3 cellular contexts compared by ENCODE assay signal in the genomic region with DNA sequence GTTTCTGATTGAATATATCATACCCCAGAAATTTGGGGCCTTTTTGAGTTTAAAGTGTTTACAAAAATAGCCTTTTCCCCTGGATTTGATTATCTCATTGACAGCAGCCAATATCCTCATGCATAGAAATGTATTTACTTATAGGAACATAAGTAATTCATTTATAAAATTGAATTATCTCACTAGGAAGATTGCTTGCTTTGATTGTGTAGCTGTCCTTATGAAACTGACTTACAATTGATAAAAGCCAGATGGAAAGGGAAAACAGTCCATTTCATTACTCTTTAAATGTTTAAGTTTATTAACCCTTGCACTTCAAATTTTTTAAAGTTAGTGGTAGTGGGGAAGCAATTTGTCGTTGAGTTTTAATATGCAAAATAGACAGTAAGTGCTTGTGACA.
TF ChIP-seq lines count a peak whose summit lies in the region.

No MANE protein-coding gene starts in this region.

TF ChIP-seq in A549, 52 proteins besides CTCF, POLR2A, EP300 and RAD21:
- TF ChIP-seq, protein P1, sequence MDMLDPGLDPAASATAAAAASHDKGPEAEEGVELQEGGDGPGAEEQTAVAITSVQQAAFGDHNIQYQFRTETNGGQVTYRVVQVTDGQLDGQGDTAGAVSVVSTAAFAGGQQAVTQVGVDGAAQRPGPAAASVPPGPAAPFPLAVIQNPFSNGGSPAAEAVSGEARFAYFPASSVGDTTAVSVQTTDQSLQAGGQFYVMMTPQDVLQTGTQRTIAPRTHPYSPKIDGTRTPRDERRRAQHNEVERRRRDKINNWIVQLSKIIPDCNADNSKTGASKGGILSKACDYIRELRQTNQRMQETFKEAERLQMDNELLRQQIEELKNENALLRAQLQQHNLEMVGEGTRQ (IDR thresholded peaks at IDR 0.05), result no peak
- TF ChIP-seq PHF8 (IDR thresholded peaks at IDR 0.05; ENCODE audit: borderline replicate concordance, low read depth) (no peak), MAFK (IDR thresholded peaks at IDR 0.05; ENCODE audit: partially characterized antibody) (no peak), RNF2 (IDR thresholded peaks at IDR 0.05; ENCODE audit: borderline replicate concordance, low read depth) (no peak), CBX8 (IDR thresholded peaks at IDR 0.05) (no peak), POLR2AphosphoS2 (conservative IDR thresholded peaks at IDR 0.05; ENCODE audit: low read length) (no peak), GATA3 (IDR thresholded peaks at IDR 0.05; ENCODE audit: borderline replicate concordance) (no peak), FOSB (CRISPR knock-in tag; IDR thresholded peaks at IDR 0.05) (no peak), RFX5 (IDR thresholded peaks at IDR 0.05) (no peak), HEYL (CRISPR knock-in tag; IDR thresholded peaks at IDR 0.05) (no peak), NPAS2 (CRISPR knock-in tag; IDR thresholded peaks at IDR 0.05; ENCODE audit: borderline replicate concordance) (no peak)
- TF ChIP-seq, protein P2, sequence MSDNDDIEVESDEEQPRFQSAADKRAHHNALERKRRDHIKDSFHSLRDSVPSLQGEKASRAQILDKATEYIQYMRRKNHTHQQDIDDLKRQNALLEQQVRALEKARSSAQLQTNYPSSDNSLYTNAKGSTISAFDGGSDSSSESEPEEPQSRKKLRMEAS (IDR thresholded peaks at IDR 0.05), result no peak
- TF ChIP-seq, protein P3, sequence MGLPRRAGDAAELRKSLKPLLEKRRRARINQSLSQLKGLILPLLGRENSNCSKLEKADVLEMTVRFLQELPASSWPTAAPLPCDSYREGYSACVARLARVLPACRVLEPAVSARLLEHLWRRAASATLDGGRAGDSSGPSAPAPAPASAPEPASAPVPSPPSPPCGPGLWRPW (IDR thresholded peaks at IDR 0.05), result no peak
- TF ChIP-seq, protein P4, sequence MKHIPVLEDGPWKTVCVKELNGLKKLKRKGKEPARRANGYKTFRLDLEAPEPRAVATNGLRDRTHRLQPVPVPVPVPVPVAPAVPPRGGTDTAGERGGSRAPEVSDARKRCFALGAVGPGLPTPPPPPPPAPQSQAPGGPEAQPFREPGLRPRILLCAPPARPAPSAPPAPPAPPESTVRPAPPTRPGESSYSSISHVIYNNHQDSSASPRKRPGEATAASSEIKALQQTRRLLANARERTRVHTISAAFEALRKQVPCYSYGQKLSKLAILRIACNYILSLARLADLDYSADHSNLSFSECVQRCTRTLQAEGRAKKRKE (CRISPR knock-in tag; IDR thresholded peaks at IDR 0.05; ENCODE audit: low read depth), result no peak

TF ChIP-seq in SK-N-SH, 30 proteins besides CTCF, POLR2A, EP300 and RAD21:
- no peak for TF ChIP-seq SMC3 (IDR thresholded peaks at IDR 0.05; ENCODE audit: low read depth, low read length)
- peak; percentile 55 for TF ChIP-seq GATA2 (CRISPR knock-in tag; IDR thresholded peaks at IDR 0.05)
- peak; percentile 83 for TF ChIP-seq RCOR1 (IDR thresholded peaks at IDR 0.05; ENCODE audit: low read length)
- no peak for TF ChIP-seq SIN3A (IDR thresholded peaks at IDR 0.05; ENCODE audit: borderline replicate concordance, low read depth, low read length)
- TF ChIP-seq JUND (IDR thresholded peaks at IDR 0.05), result no peak
- TF ChIP-seq TCF12 (IDR thresholded peaks at IDR 0.05), result peak; percentile 21; the same call in 1 of the 2 replicates
- TF ChIP-seq, protein P2 (IDR thresholded peaks at IDR 0.05; ENCODE audit: low read depth), result no peak
- no peak for TF ChIP-seq POLR2AphosphoS5 (IDR thresholded peaks at IDR 0.05; ENCODE audit: low read depth, low read length)
- 0 out of 2 replicates have a peak, but pooled peaks have one; percentile 14 for TF ChIP-seq TEAD4 (IDR thresholded peaks at IDR 0.05; ENCODE audit: borderline replicate concordance, insufficient read depth)
- TF ChIP-seq CHD2 (IDR thresholded peaks at IDR 0.05; ENCODE audit: low read length, partially characterized antibody), result no peak

TF ChIP-seq in SK-N-SH treated with all-trans-retinoic acid at 6 μM for 48 hours, 23 proteins besides CTCF, POLR2A, EP300 and RAD21:
- TF ChIP-seq TCF4 (CRISPR knock-in tag; IDR thresholded peaks at IDR 0.05; ENCODE audit: borderline replicate concordance) (peak; percentile 87), ISL1 (CRISPR knock-in tag; IDR thresholded peaks at IDR 0.05) (peak; percentile 71)
- TF ChIP-seq, protein P5, sequence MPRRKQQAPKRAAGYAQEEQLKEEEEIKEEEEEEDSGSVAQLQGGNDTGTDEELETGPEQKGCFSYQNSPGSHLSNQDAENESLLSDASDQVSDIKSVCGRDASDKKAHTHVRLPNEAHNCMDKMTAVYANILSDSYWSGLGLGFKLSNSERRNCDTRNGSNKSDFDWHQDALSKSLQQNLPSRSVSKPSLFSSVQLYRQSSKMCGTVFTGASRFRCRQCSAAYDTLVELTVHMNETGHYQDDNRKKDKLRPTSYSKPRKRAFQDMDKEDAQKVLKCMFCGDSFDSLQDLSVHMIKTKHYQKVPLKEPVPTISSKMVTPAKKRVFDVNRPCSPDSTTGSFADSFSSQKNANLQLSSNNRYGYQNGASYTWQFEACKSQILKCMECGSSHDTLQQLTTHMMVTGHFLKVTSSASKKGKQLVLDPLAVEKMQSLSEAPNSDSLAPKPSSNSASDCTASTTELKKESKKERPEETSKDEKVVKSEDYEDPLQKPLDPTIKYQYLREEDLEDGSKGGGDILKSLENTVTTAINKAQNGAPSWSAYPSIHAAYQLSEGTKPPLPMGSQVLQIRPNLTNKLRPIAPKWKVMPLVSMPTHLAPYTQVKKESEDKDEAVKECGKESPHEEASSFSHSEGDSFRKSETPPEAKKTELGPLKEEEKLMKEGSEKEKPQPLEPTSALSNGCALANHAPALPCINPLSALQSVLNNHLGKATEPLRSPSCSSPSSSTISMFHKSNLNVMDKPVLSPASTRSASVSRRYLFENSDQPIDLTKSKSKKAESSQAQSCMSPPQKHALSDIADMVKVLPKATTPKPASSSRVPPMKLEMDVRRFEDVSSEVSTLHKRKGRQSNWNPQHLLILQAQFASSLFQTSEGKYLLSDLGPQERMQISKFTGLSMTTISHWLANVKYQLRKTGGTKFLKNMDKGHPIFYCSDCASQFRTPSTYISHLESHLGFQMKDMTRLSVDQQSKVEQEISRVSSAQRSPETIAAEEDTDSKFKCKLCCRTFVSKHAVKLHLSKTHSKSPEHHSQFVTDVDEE (CRISPR knock-in tag; IDR thresholded peaks at IDR 0.05), result 0 out of 2 replicates have a peak, but pooled peaks have one; percentile 14
- TF ChIP-seq, protein P6, sequence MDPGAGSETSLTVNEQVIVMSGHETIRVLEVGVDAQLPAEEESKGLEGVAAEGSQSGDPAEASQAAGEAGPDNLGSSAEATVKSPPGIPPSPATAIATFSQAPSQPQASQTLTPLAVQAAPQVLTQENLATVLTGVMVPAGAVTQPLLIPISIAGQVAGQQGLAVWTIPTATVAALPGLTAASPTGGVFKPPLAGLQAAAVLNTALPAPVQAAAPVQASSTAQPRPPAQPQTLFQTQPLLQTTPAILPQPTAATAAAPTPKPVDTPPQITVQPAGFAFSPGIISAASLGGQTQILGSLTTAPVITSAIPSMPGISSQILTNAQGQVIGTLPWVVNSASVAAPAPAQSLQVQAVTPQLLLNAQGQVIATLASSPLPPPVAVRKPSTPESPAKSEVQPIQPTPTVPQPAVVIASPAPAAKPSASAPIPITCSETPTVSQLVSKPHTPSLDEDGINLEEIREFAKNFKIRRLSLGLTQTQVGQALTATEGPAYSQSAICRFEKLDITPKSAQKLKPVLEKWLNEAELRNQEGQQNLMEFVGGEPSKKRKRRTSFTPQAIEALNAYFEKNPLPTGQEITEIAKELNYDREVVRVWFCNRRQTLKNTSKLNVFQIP (CRISPR knock-in tag; IDR thresholded peaks at IDR 0.05; ENCODE audit: borderline replicate concordance, low read depth), result no peak
